12 cellular contexts compared by ENCODE assay signal in the genomic region with DNA sequence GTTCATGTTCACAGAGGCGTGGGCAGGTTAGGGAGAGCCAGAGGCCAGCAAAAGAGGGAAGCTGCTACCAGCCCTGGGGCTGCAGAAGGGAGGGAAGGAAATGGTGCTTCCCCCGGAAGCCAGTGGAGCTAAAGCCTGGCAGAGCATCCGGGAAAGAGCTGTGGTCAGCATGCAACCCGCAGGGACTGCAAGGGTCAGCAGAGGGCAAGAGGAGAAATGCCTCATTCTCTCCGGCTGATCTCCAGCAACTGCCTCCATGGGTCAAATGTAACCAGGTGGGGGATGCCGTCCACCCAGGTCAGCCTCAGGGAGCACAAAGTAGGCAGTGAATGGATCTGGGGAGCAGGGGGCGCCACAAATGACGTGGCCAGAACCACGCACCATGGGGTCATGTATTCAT. TPM values are rescaled to one million over a fixed set of nuclear protein-coding genes. Genes with fewer than 3 reads are reported as not detected.
DNase-seq lines count a peak whose midpoint lies in the region; ATAC-seq and TF ChIP-seq lines count a peak whose summit lies in the region.
"Had no signal": no experiment of that assay in that cellular context is flagged by ENCODE, and none has a peak within 500 bp of the region (broad histone marks: within the 10 kb centered on the region; RNA-seq: fewer than 3 reads in every experiment).

No MANE protein-coding gene starts in this region.

- H3K27me3 Mint-ChIP-seq in Caco-2 (ENCODE audit: insufficient read depth, unreplicated experiment), result no peaks in the 10 kb centered on the region

- CTCF ChIA-PET in Caco-2 (lab: Charles Lee), result no interaction called here

- no peak for ATAC-seq in HG03039 (IDR thresholded peaks at IDR 0.05; ENCODE audit: unreplicated experiment)

- H3K4me3 Mint-ChIP-seq in Caco-2 (ENCODE audit: unreplicated experiment), result no peak overlapping the region
- H3K4me3 Mint-ChIP-seq: T-helper 1 cell treated with Interleukin-12 subunit alpha and Interleukin-12 subunit beta and Interleukin-4 antibody, amounts not matched to agents 30 μg/mL and 1 μg/mL, for 36 hours had no signal

- peak overlapping the region; percentile 50 for H3K27ac ChIP-seq in neutrophil
- H3K27ac ChIP-seq: KMS-11 had no signal

- no peaks in the 10 kb centered on the region for H3K4me1 Mint-ChIP-seq in Caco-2 (ENCODE audit: low read depth, unreplicated experiment)

- no peaks in the 10 kb centered on the region for H3K36me3 Mint-ChIP-seq in Caco-2 (ENCODE audit: insufficient read depth, unreplicated experiment)

- H3K27ac Mint-ChIP-seq in Caco-2 (ENCODE audit: unreplicated experiment), result no peak overlapping the region
- H3K27ac Mint-ChIP-seq: T-helper 1 cell treated with Interleukin-12 subunit alpha and Interleukin-12 subunit beta and Interleukin-4 antibody, amounts not matched to agents 30 μg/mL and 1 μg/mL, for 36 hours had no signal

- H3K9me3 ChIP-seq in neutrophil (no peaks in the 10 kb centered on the region), Caco-2 (no peaks in the 10 kb centered on the region)
- H3K9me3 ChIP-seq: thyroid gland had no signal

- H3K4me3 ChIP-seq in fibroblast of villous mesenchyme (ENCODE audit: low read depth, low read length), result no peak overlapping the region
- no peak overlapping the region for H3K4me3 ChIP-seq in neutrophil (ENCODE audit: low read depth in 1 of 2, low read length in 1 of 2)
- no peak overlapping the region for H3K4me3 ChIP-seq in Caco-2 (ENCODE audit: low read depth, low read length)
- H3K4me3 ChIP-seq: thyroid gland had no signal

- peak; percentile 62 for DNase-seq in GDM1 (lab: John Stamatoyannopoulos, UW)
- DNase-seq in NOMO-1 (lab: John Stamatoyannopoulos, UW; ENCODE audit: unreplicated experiment in 2 of 2), result peak; percentile 12 to 27
- peak; percentile 29 for DNase-seq in fibroblast of villous mesenchyme (ENCODE audit: low read depth)
- no peak for DNase-seq in Caco-2
- no peak for DNase-seq in OCI-M1 (lab: John Stamatoyannopoulos, UW)
- DNase-seq: left cardiac atrium, NCI-H524 treated with DMSO at 0.1 percent for 48 hours, thyroid gland had no signal

- TF ChIP-seq CTCF in fibroblast of villous mesenchyme (IDR thresholded peaks at IDR 0.05; ENCODE audit: insufficient read depth, low read depth, low read length) (no peak), neutrophil (IDR thresholded peaks at IDR 0.05) (no peak), Caco-2 (IDR thresholded peaks at IDR 0.05; ENCODE audit: insufficient read depth in 1 of 2, low read depth in 1 of 2, low read length in 1 of 2, severe bottlenecking in 1 of 2, unreplicated experiment in 1 of 2) (no peak)

- H3K27me3 ChIP-seq in neutrophil (peaks cover 40% of the 10 kb centered on the region), Caco-2 (replicated peaks; ENCODE audit: control insufficient read depth, insufficient read depth, low read length) (no peaks in the 10 kb centered on the region)
- H3K27me3 ChIP-seq: thyroid gland had no signal

- no peaks in the 10 kb centered on the region for H3K36me3 ChIP-seq in neutrophil
- H3K36me3 ChIP-seq in Caco-2 (ENCODE audit: control insufficient read depth, insufficient read depth, low read length), result no peaks in the 10 kb centered on the region
- H3K36me3 ChIP-seq: thyroid gland had no signal

- POLR2A ChIA-PET in Caco-2 (lab: Charles Lee), result no interaction called here

- no TSS peak for BruUV-seq in Caco-2 (replicated peaks; lab: Mats Ljungman, UMichigan)

- no peaks in the 10 kb centered on the region for H3K9me3 Mint-ChIP-seq in Caco-2 (ENCODE audit: unreplicated experiment)
- H3K9me3 Mint-ChIP-seq: T-helper 1 cell treated with Interleukin-12 subunit alpha and Interleukin-12 subunit beta and Interleukin-4 antibody, amounts not matched to agents 30 μg/mL and 1 μg/mL, for 36 hours had no signal

- H3K4me1 ChIP-seq in neutrophil (ENCODE audit: control insufficient read depth in 1 of 2, insufficient read depth in 1 of 2, low read depth in 1 of 2, low read length in 1 of 2) (peaks cover 35 to 38% of the 10 kb centered on the region in 2 experiments), Caco-2 (peaks cover 14% of the 10 kb centered on the region)

- intact Hi-C loops in Caco-2 (cut with micrococcal nuclease; ENCODE audit: unreplicated experiment), result no loop called here

RNA-seq across cellular contexts. Expression of a gene that starts 36.9 kb away (rescaled TPM):
- total RNA-seq in fibroblast of villous mesenchyme, result 12.9 and 16.4 TPM in 2 replicates
- 74.8 and 82.8 TPM in 2 replicates for total RNA-seq in Caco-2 (2022)

Comparison
In these comparisons a context has a peak if more than half of its experiments do, and no peak if none do; other contexts are left out.
1. DNase-seq: peak in GDM1 (single experiment), NOMO-1 (2 of 2) and fibroblast of villous mesenchyme (single experiment); none in Caco-2 (0 of 2) and OCI-M1 (single experiment).